1 cellular context compared by ENCODE assay signal in genomic region chr1:28258628-28259251, GRCh38.
TF ChIP-seq lines count a peak whose summit lies in the region.

No MANE protein-coding gene starts in this region.

TF ChIP-seq in H1, 55 proteins besides CTCF, POLR2A, EP300 and RAD21:
- TF ChIP-seq SAP30 (IDR thresholded peaks at IDR 0.05; ENCODE audit: insufficient read depth, insufficient replicate concordance, low read length) (no peak), KDM1A (IDR thresholded peaks at IDR 0.05; ENCODE audit: borderline replicate concordance, low read length) (no peak), GABPA (IDR thresholded peaks at IDR 0.05; ENCODE audit: borderline replicate concordance, insufficient read depth, low read length) (no peak), POU5F1 (IDR thresholded peaks at IDR 0.05; ENCODE audit: low read depth, low read length) (no peak), SRF (IDR thresholded peaks at IDR 0.05; ENCODE audit: low read depth, low read length) (no peak), POLR2AphosphoS5 (IDR thresholded peaks at IDR 0.05; ENCODE audit: low read depth, low read length) (no peak), SP2 (IDR thresholded peaks at IDR 0.05; ENCODE audit: low read length) (no peak)
